In the genomic region with DNA sequence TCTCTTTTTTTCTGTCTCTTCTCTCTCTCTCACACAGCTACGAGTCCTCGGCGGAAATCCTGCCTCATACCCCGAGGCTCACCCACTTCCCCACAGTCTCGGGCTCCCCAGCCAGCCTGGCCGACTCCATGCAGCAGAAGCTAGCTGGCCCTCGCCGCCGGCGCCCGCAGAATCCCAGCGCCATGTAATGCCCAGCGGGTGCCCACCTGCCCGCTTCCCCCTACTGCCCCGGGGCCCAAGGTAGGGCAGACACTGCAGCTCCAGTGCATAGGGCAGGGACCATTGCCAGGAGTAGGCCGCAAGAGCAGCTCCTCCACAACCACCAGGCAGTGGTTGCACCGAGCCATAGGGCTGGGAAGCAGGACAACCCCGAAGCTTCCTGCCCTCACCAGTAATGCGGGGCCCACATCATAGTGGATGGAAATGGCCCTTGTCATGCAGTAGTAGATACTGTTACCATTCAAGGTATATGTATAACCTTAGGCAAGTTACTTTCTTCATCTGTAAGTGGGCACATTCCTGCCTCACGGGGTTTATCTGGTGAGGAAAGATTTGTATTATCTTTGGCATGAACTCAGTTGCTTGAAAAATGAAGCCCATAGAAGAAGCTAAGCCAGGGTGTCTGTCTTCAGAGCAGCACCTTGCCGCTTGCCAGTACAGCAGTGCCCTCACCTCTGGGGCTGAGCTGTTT, we compare ENCODE assay signal across 11 cellular contexts. TPM values are rescaled to one million over a fixed set of nuclear protein-coding genes. Genes with fewer than 3 reads are reported as not detected.
A peak's percentile ranks its signal among the peaks of the same experiment; 100 is the strongest.
DNase-seq lines count a peak whose midpoint lies in the region; ATAC-seq and TF ChIP-seq lines count a peak whose summit lies in the region.
"Had no signal": no experiment of that assay in that cellular context is flagged by ENCODE, and none has a peak within 500 bp of the region (broad histone marks: within the 10 kb centered on the region; RNA-seq: fewer than 3 reads in every experiment).

No MANE protein-coding gene starts in this region.

- no peaks in the 10 kb centered on the region for H4K20me1 ChIP-seq in KMS-11 (ENCODE audit: insufficient read depth)

- no peak for ATAC-seq in naive thymus-derived CD8-positive, alpha-beta T cell
- ATAC-seq in HG02763 (IDR thresholded peaks at IDR 0.05; ENCODE audit: unreplicated experiment), result no peak
- ATAC-seq: pancreas had no signal

- H3K27ac ChIP-seq in KMS-11 (peak overlapping the region; percentile 88; the same call in 1 of the 2 replicates), breast epithelium (peak overlapping the region; percentile 40 to 93)

- intact Hi-C loops in breast epithelium (cut with DNase I; ENCODE audit: low total_unique reads), result no loop called here

- H3K4me1 ChIP-seq in KMS-11 (ENCODE audit: low read depth, poor library complexity, severe bottlenecking), result peaks cover 95% of the 10 kb centered on the region
- peaks cover 0 to 9% of the 10 kb centered on the region in 2 donors for H3K4me1 ChIP-seq in breast epithelium

- H3K36me3 ChIP-seq in KMS-11 (ENCODE audit: insufficient read depth) (no peaks in the 10 kb centered on the region), breast epithelium (no peaks in the 10 kb centered on the region)

- H3K27ac Mint-ChIP-seq in naive thymus-derived CD8-positive, alpha-beta T cell, result peak overlapping the region in 7 of 10 donors; percentile 14 to 83 (median 52)

- no peaks in the 10 kb centered on the region for H3K9me3 Mint-ChIP-seq in naive thymus-derived CD8-positive, alpha-beta T cell

- TF ChIP-seq CTCF in AG09309 (IDR thresholded peaks at IDR 0.05; ENCODE audit: control insufficient read depth, insufficient read depth, low read depth, low read length, missing control alignments) (peak; percentile 23), KMS-11 (conservative IDR thresholded peaks at IDR 0.05; ENCODE audit: low read depth, low read length) (no peak), breast epithelium (IDR thresholded peaks at IDR 0.05) (no peak)

- H3K9me3 ChIP-seq in breast epithelium, result no peaks in the 10 kb centered on the region
- H3K9me3 ChIP-seq: pancreas had no signal

- POLR2A ChIA-PET in naive thymus-derived CD8-positive, alpha-beta T cell (lab: Charles Lee), result interaction anchor here (0.7 to 4.3 kb wide), 4 partner anchors 9 to 44 kb away, joined by 3 to 36 read pairs (median 4); partner anchors contain the start of gene ID1

- H3K27me3 ChIP-seq in KMS-11 (ENCODE audit: insufficient read depth, low read depth), result no peaks in the 10 kb centered on the region
- H3K27me3 ChIP-seq in breast epithelium, result no peaks in the 10 kb centered on the region
- H3K27me3 ChIP-seq: pancreas had no signal

- H3K4me1 Mint-ChIP-seq in naive thymus-derived CD8-positive, alpha-beta T cell, result peaks cover 3 to 27% (median 16%) of the 10 kb centered on the region in 4 donors

- no peak overlapping the region for H2AFZ ChIP-seq in KMS-11 (ENCODE audit: low read depth)

- no peak for TF ChIP-seq POLR2A in breast epithelium (IDR thresholded peaks at IDR 0.05)

- no peaks in the 10 kb centered on the region for H3K27me3 Mint-ChIP-seq in naive thymus-derived CD8-positive, alpha-beta T cell

- H3K4me3 ChIP-seq in AG09309 (ENCODE audit: control insufficient read depth, low read depth, low read length), result no peak overlapping the region
- no peak overlapping the region for H3K4me3 ChIP-seq in KMS-11 (IDR thresholded peaks at IDR 0.05; ENCODE audit: insufficient read depth, low read depth, low read length)
- H3K4me3 ChIP-seq in breast epithelium, result no peak overlapping the region
- H3K4me3 ChIP-seq: pancreas had no signal

- DNase-seq in AG09309 (ENCODE audit: low read depth) (no peak), breast epithelium (ENCODE audit: low spot score in 2 of 2) (no peak), HuH-7 (ENCODE audit: low spot score) (no peak), NCI-H446 (lab: John Stamatoyannopoulos, UW) (no peak), DMS79 (lab: John Stamatoyannopoulos, UW) (no peak)
- no peak for DNase-seq in naive thymus-derived CD8-positive, alpha-beta T cell
- DNase-seq: Karpas-422, NCI-H748 treated with DMSO at 0.1 percent for 48 hours had no signal

- no peak overlapping the region for H3K9ac ChIP-seq in KMS-11

- no peaks in the 10 kb centered on the region for H3K79me2 ChIP-seq in KMS-11 (ENCODE audit: insufficient read depth, low read depth)

- H3K4me2 ChIP-seq in KMS-11, result peak overlapping the region; percentile 58

- peaks cover 0 to 40% (median 3%) of the 10 kb centered on the region in 3 donors for H3K36me3 Mint-ChIP-seq in naive thymus-derived CD8-positive, alpha-beta T cell

- H3K4me3 Mint-ChIP-seq in naive thymus-derived CD8-positive, alpha-beta T cell, result peak overlapping the region in 1 of 10 donors; percentile 23

RNA-seq across cellular contexts. Expression of gene ID1, which starts 36.9 kb away (rescaled TPM):
- 100 to 1,000 TPM; 156 to 407 (median 270) TPM for total RNA-seq in breast epithelium
- total RNA-seq in naive thymus-derived CD8-positive, alpha-beta T cell, result 1 to 10 TPM in 1 of 2 experiments, under 1 TPM in 1; 0.88 to 1.3 TPM
- under 1 TPM; 0.29 to 0.87 (median 0.51) TPM for polyA plus RNA-seq in naive thymus-derived CD8-positive, alpha-beta T cell

RNA-seq across cellular contexts. Expression of gene HM13, which starts 53.9 kb away (rescaled TPM):
- 10 to 100 TPM; 44.2 to 73.7 (median 53.1) TPM for total RNA-seq in breast epithelium
- 100 to 1,000 TPM; 105 to 109 TPM for total RNA-seq in naive thymus-derived CD8-positive, alpha-beta T cell
- 100 to 1,000 TPM in 2 of 3 donors, 10 to 100 TPM in 1; 96.5 to 115 (median 113) TPM for polyA plus RNA-seq in naive thymus-derived CD8-positive, alpha-beta T cell

Comparison
In these comparisons a context has a peak if more than half of its experiments do, and no peak if none do; other contexts are left out.
1. RNA of gene ID1, which starts 36.9 kb away (total RNA-seq): 156 to 407 TPM in breast epithelium; 0.88 to 1.3 TPM in naive thymus-derived CD8-positive, alpha-beta T cell; every median in the first group is over 10 times any median in the second.